Comparison of ENCODE assay signal across 8 cellular contexts in genomic region chr19:52691215-52691610, GRCh38. TPM values are rescaled to one million over a fixed set of nuclear protein-coding genes. Genes with fewer than 3 reads are reported as not detected.
A peak's percentile ranks its signal among the peaks of the same experiment; 100 is the strongest.
DNase-seq lines count a peak whose midpoint lies in the region; ATAC-seq and TF ChIP-seq lines count a peak whose summit lies in the region.

No MANE protein-coding gene starts in this region.

- TF ChIP-seq CTCF in heart left ventricle (IDR thresholded peaks at IDR 0.05) (no peak), vagina (IDR thresholded peaks at IDR 0.05) (no peak)

- no peaks in the 10 kb centered on the region for H3K27me3 ChIP-seq in heart left ventricle
- no peaks in the 10 kb centered on the region for H3K27me3 ChIP-seq in muscle layer of duodenum (ENCODE audit: low read depth, low read length)
- no peaks in the 10 kb centered on the region for H3K27me3 ChIP-seq in vagina

- peak overlapping the region; percentile 82 to 97 (median 90) for H3K27ac ChIP-seq in heart left ventricle
- H3K27ac ChIP-seq in caudate nucleus (ENCODE audit: low read depth, low read length): peak overlapping the region; percentile 98
- peak overlapping the region; percentile 69 for H3K27ac ChIP-seq in muscle layer of duodenum (ENCODE audit: low read length)
- peak overlapping the region; percentile 98 for H3K27ac ChIP-seq in vagina

- H3K4me3 ChIP-seq in heart left ventricle (peak overlapping the region; percentile 52 to 92 (median 70)), muscle layer of duodenum (ENCODE audit: low read depth in 1 of 2, low read length in 2 of 2) (peak overlapping the region; percentile 73 to 91), vagina (peak overlapping the region; percentile 55 to 78)

- no peak for ATAC-seq in heart left ventricle
- no peak for ATAC-seq in left ventricle myocardium superior

- TF ChIP-seq POLR2A in heart left ventricle (IDR thresholded peaks at IDR 0.05): no peak
- TF ChIP-seq POLR2A in vagina (IDR thresholded peaks at IDR 0.05): no peak

- H3K4me1 ChIP-seq in heart left ventricle: peaks cover 0 to 27% (median 12%) of the 10 kb centered on the region in 12 donors
- H3K4me1 ChIP-seq in muscle layer of duodenum (ENCODE audit: control insufficient read depth in 1 of 2, insufficient read depth in 2 of 2, low read length in 2 of 2): peaks cover 4 to 14% of the 10 kb centered on the region in 2 donors
- peaks cover 19% of the 10 kb centered on the region for H3K4me1 ChIP-seq in vagina

- H3K9me3 ChIP-seq in heart left ventricle (no peaks in the 10 kb centered on the region), muscle layer of duodenum (ENCODE audit: control insufficient read depth in 1 of 2, low read length in 2 of 2) (no peaks in the 10 kb centered on the region), vagina (no peaks in the 10 kb centered on the region)

- H3K36me3 ChIP-seq in heart left ventricle (no peaks in the 10 kb centered on the region), muscle layer of duodenum (ENCODE audit: control insufficient read depth in 1 of 2, insufficient read depth in 2 of 2, low read length in 2 of 2) (no peaks in the 10 kb centered on the region), vagina (no peaks in the 10 kb centered on the region)

- WGBS in heart left ventricle, 4 donors: 44 to 63% (median 48%) methylated on average over 15 of the region's 15 CpGs

- DNase-seq in heart left ventricle (no peak), left ventricle myocardium superior (no peak), caudate nucleus (lab: John Stamatoyannopoulos, UW) (no peak), vagina (ENCODE audit: extremely low spot score in 2 of 2) (no peak), NCI-H1105 (lab: John Stamatoyannopoulos, UW) (no peak), H4 (ENCODE audit: low spot score) (no peak)
- DNase-seq in stimulated activated CD8-positive, alpha-beta memory T cell treated with anti-CD3 and anti-CD28 coated beads, Interleukin-4, amount 100 ng/mL, for 48 hours: no peak

- intact Hi-C loops in heart left ventricle (cut with DNase I) (loop anchor here in 4 of 10 donors (2.0 to 5.0 kb wide), 4 partner anchors 41 to 89 kb away; partner anchors contain the start of genes ZNF611 (in 1 of the 4) and ZNF83 (in 1 of the 4)), left ventricle myocardium superior (cut with micrococcal nuclease) (no loop called here), vagina (cut with DNase I) (no loop called here)

RNA-seq across cellular contexts. Expression of gene ZNF611, which starts 43.6 kb away (rescaled TPM):
- total RNA-seq in heart left ventricle (10 to 100 TPM in 2 of 9 donors, 1 to 10 TPM in 7; 3.8 to 12.6 (median 6.9) TPM), left ventricle myocardium superior (6.9 TPM), vagina (6.1 TPM)
- 1 to 10 TPM; 4.8 TPM for polyA plus RNA-seq in heart left ventricle
- 5.6 and 7.5 TPM in 2 replicates for total RNA-seq in H4 (2014; rRNA removed; shearing (Covaris generic))

RNA-seq across cellular contexts. Expression of gene ZNF83, which starts 53.1 kb away (rescaled TPM):
- total RNA-seq in heart left ventricle (10 to 100 TPM in 8 of 9 donors, 1 to 10 TPM in 1; 9.5 to 23.4 (median 18.4) TPM), left ventricle myocardium superior (15.8 TPM), vagina (78.6 TPM)
- polyA plus RNA-seq in heart left ventricle: 10 to 100 TPM; 13.2 to 25.7 TPM
- total RNA-seq in H4 (2014; rRNA removed; shearing (Covaris generic)): 23.7 and 35.7 TPM in 2 replicates
